19 cellular contexts compared by ENCODE assay signal in the genomic region with DNA sequence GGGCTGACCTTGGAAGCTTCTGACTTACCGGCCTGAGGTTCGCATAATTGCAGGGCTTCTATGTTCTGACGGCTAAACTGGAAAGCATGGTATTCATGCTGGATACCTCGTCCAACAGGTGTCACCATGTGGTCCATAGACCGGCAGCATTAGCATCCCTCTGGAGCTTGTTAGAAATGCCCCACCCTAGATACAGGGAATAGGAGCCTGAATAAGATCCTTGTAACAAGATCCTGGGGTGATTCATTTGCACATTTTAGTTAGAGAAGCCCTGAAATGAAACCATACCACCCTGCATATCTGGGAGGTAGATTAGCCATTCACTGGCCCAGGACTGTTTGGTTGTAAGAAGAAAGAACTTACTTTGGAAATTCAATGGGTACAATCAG.
A peak's percentile ranks its signal among the peaks of the same experiment; 100 is the strongest.
DNase-seq lines count a peak whose midpoint lies in the region; ATAC-seq and TF ChIP-seq lines count a peak whose summit lies in the region.
"Had no signal": no experiment of that assay in that cellular context is flagged by ENCODE, and none has a peak within 500 bp of the region (broad histone marks: within the 10 kb centered on the region; RNA-seq: fewer than 3 reads in every experiment).

No MANE protein-coding gene starts in this region.

- no peaks in the 10 kb centered on the region for H3K9me3 Mint-ChIP-seq in activated CD8-positive, alpha-beta T cell treated with anti-CD3 and anti-CD28 coated beads, Interleukin-2, amount 10 ng/mL, durations not matched to agents 7 days and 5 days (ENCODE audit: insufficient read depth)
- H3K9me3 Mint-ChIP-seq: activated naive CD4-positive, alpha-beta T cell treated with anti-CD3 and anti-CD28 coated beads, Interleukin-2, amount 10 ng/mL, durations not matched to agents 7 days and 5 days; endodermal cell had no signal

- H3K27me3 Mint-ChIP-seq in activated CD8-positive, alpha-beta T cell treated with anti-CD3 and anti-CD28 coated beads, Interleukin-2, amount 10 ng/mL, durations not matched to agents 7 days and 5 days (ENCODE audit: low read depth) = no peaks in the 10 kb centered on the region
- H3K27me3 Mint-ChIP-seq: activated naive CD4-positive, alpha-beta T cell treated with anti-CD3 and anti-CD28 coated beads, Interleukin-2, amount 10 ng/mL, durations not matched to agents 7 days and 5 days had no signal

- DNase-seq in A172 (ENCODE audit: low spot score) (peak; percentile 56), HT1080 (ENCODE audit: low read depth) (peak; percentile 66), astrocyte of the spinal cord (ENCODE audit: low read depth, low spot score) (peak; percentile 77), iris pigment epithelial cell (ENCODE audit: low read depth) (peak; percentile 79), DMS153 (lab: John Stamatoyannopoulos, UW) (no peak)
- DNase-seq in activated effector memory CD4-positive, alpha-beta T cell treated with anti-CD3 and anti-CD28 coated beads, Interleukin-2, amount 50 U/mL, for 16 hours = no peak
- DNase-seq in activated CD8-positive, alpha-beta T cell treated with anti-CD3 and anti-CD28 coated beads, Interleukin-2, amount 10 ng/mL, durations not matched to agents 7 days and 5 days = no peak
- DNase-seq: ACHN; activated CD4-positive, CD25-positive, alpha-beta regulatory T cell; activated naive CD4-positive, alpha-beta T cell treated with anti-CD3 and anti-CD28 coated beads, Interleukin-2, amount 10 ng/mL, durations not matched to agents 7 days and 5 days; endodermal cell; GDM1; mucosa of descending colon; NCI-H2029; NCI-H69; pancreas; Peyer's patch had no signal

- H3K4me3 Mint-ChIP-seq in activated CD8-positive, alpha-beta T cell treated with anti-CD3 and anti-CD28 coated beads, Interleukin-2, amount 10 ng/mL, durations not matched to agents 7 days and 5 days = no peak overlapping the region
- H3K4me3 Mint-ChIP-seq: activated naive CD4-positive, alpha-beta T cell treated with anti-CD3 and anti-CD28 coated beads, Interleukin-2, amount 10 ng/mL, durations not matched to agents 7 days and 5 days; endodermal cell had no signal

- TF ChIP-seq CTCF in astrocyte of the spinal cord (IDR thresholded peaks at IDR 0.05; ENCODE audit: low read depth, low read length) = no peak

- POLR2A ChIA-PET in activated CD8-positive, alpha-beta T cell treated with anti-CD3 and anti-CD28 coated beads, Interleukin-2, amount 10 ng/mL, durations not matched to agents 7 days and 5 days (lab: Charles Lee) = interaction anchor here (0.7 kb wide), 1 partner anchor 573 kb away, joined by 3 read pairs; no protein-coding TSS in a partner anchor

- ATAC-seq in GM18909 (IDR thresholded peaks at IDR 0.05; ENCODE audit: poor library complexity, unreplicated experiment) = no peak
- ATAC-seq in activated CD8-positive, alpha-beta T cell treated with anti-CD3 and anti-CD28 coated beads, Interleukin-2, amount 10 ng/mL, durations not matched to agents 7 days and 5 days = no peak
- ATAC-seq: mucosa of descending colon, pancreas had no signal

- H3K4me3 ChIP-seq in astrocyte of the spinal cord (ENCODE audit: low read depth, low read length) = no peak overlapping the region
- H3K4me3 ChIP-seq: cardiac muscle cell, mucosa of descending colon, pancreas, Peyer's patch had no signal

- CTCF ChIA-PET in activated CD8-positive, alpha-beta T cell treated with anti-CD3 and anti-CD28 coated beads, Interleukin-2, amount 10 ng/mL, durations not matched to agents 7 days and 5 days (lab: Charles Lee) = interaction anchor here (1.7 kb wide), 1 partner anchor 29 kb away, joined by 5 read pairs; no protein-coding TSS in a partner anchor

- no peaks in the 10 kb centered on the region for H3K36me3 Mint-ChIP-seq in activated CD8-positive, alpha-beta T cell treated with anti-CD3 and anti-CD28 coated beads, Interleukin-2, amount 10 ng/mL, durations not matched to agents 7 days and 5 days (ENCODE audit: low read depth)
- H3K36me3 Mint-ChIP-seq: activated naive CD4-positive, alpha-beta T cell treated with anti-CD3 and anti-CD28 coated beads, Interleukin-2, amount 10 ng/mL, durations not matched to agents 7 days and 5 days had no signal

- no peaks in the 10 kb centered on the region for H3K4me1 Mint-ChIP-seq in activated CD8-positive, alpha-beta T cell treated with anti-CD3 and anti-CD28 coated beads, Interleukin-2, amount 10 ng/mL, durations not matched to agents 7 days and 5 days (ENCODE audit: low read depth)
- H3K4me1 Mint-ChIP-seq: activated naive CD4-positive, alpha-beta T cell treated with anti-CD3 and anti-CD28 coated beads, Interleukin-2, amount 10 ng/mL, durations not matched to agents 7 days and 5 days; endodermal cell had no signal

- no peak overlapping the region for H3K27ac Mint-ChIP-seq in activated CD8-positive, alpha-beta T cell treated with anti-CD3 and anti-CD28 coated beads, Interleukin-2, amount 10 ng/mL, durations not matched to agents 7 days and 5 days
- H3K27ac Mint-ChIP-seq: activated naive CD4-positive, alpha-beta T cell treated with anti-CD3 and anti-CD28 coated beads, Interleukin-2, amount 10 ng/mL, durations not matched to agents 7 days and 5 days; endodermal cell had no signal

- in situ Hi-C loops in astrocyte of the spinal cord (cut with HindIII; ENCODE audit: low sequenced_read_pairs) = no loop called here

Comparison
In these comparisons a context has a peak if more than half of its experiments do, and no peak if none do; other contexts are left out.
1. DNase-seq: peak in A172 (single experiment), HT1080 (single experiment), astrocyte of the spinal cord (single experiment) and iris pigment epithelial cell (single experiment); none in DMS153 (single experiment), activated effector memory CD4-positive, alpha-beta T cell treated with anti-CD3 and anti-CD28 coated beads, Interleukin-2, amount 50 U/mL, for 16 hours (single experiment) and activated CD8-positive, alpha-beta T cell treated with anti-CD3 and anti-CD28 coated beads, Interleukin-2, amount 10 ng/mL, durations not matched to agents 7 days and 5 days (single experiment).